In genomic region chr4:151099226-151099975, GRCh38 we compare ENCODE assay signal across 1 cellular context.
A peak's percentile ranks its signal among the peaks of the same experiment; 100 is the strongest.
TF ChIP-seq lines count a peak whose summit lies in the region.

RPS3A (plus strand) TSS chr4:151099628; CDS start chr4:151099653, 25 bp downstream.

TF ChIP-seq in GM12878, 131 proteins besides CTCF, POLR2A, EP300 and RAD21 (continued from another document and continues in another):
- TF ChIP-seq ETV6 (conservative IDR thresholded peaks at IDR 0.05 in 1 of 2, IDR thresholded peaks at IDR 0.05 in 1 of 2; ENCODE audit: borderline replicate concordance in 1 of 2, low read depth in 1 of 2) (peak in 1 of 2 experiments; percentile 65; a peak in 1 of 4 replicates), MEF2B (IDR thresholded peaks at IDR 0.05; ENCODE audit: partially characterized antibody, poor library complexity, severe bottlenecking) (peak; percentile 32), CHD2 (IDR thresholded peaks at IDR 0.05; ENCODE audit: borderline replicate concordance, low read depth, low read length) (peak; percentile 98), KDM1A (IDR thresholded peaks at IDR 0.05; ENCODE audit: borderline replicate concordance) (no peak), MYB (IDR thresholded peaks at IDR 0.05; ENCODE audit: borderline replicate concordance, low read depth, low read length) (no peak; the same call in 1 of the 2 replicates), POLR2AphosphoS5 (IDR thresholded peaks at IDR 0.05; ENCODE audit: low read length) (peak; percentile 100), CUX1 (IDR thresholded peaks at IDR 0.05; ENCODE audit: insufficient replicate concordance, low read depth, low read length) (peak; percentile 48), TBL1XR1 (IDR thresholded peaks at IDR 0.05; ENCODE audit: low read depth, low read length) (peak; percentile 94), ATF3 (IDR thresholded peaks at IDR 0.05; ENCODE audit: borderline replicate concordance, extremely low read depth, low read depth, low read length) (no peak), CBFB (IDR thresholded peaks at IDR 0.05; ENCODE audit: low read depth) (peak; percentile 99), RB1 (IDR thresholded peaks at IDR 0.05; ENCODE audit: borderline replicate concordance) (no peak; the same call in 1 of the 2 replicates), NFXL1 (IDR thresholded peaks at IDR 0.05; ENCODE audit: borderline replicate concordance) (no peak), TARDBP (IDR thresholded peaks at IDR 0.05; ENCODE audit: borderline replicate concordance) (peak; percentile 91), SKIL (IDR thresholded peaks at IDR 0.05; ENCODE audit: low read depth, poor library complexity, severe bottlenecking) (peak; percentile 95), CBX5 (IDR thresholded peaks at IDR 0.05; ENCODE audit: low read depth) (peak; percentile 93; the same call in 1 of the 2 replicates), ZNF24 (IDR thresholded peaks at IDR 0.05) (no peak; the same call in 1 of the 2 replicates), GABPA (IDR thresholded peaks at IDR 0.05; ENCODE audit: low read depth) (peak; percentile 93), BACH1 (IDR thresholded peaks at IDR 0.05; ENCODE audit: borderline replicate concordance) (peak; percentile 90), BHLHE40 (IDR thresholded peaks at IDR 0.05; ENCODE audit: borderline replicate concordance in 1 of 2, low read depth in 2 of 2, low read length in 1 of 2) (peak; percentile 77 to 85; a peak in 3 of 4 replicates), KAT2A (conservative IDR thresholded peaks at IDR 0.05; ENCODE audit: control insufficient read depth, low read depth, low read length) (peak; percentile 75), MEF2A (IDR thresholded peaks at IDR 0.05; ENCODE audit: insufficient read depth, low read depth, low read length) (0 out of 2 replicates have a peak, but pooled peaks have one; percentile 58), JUNB (IDR thresholded peaks at IDR 0.05) (0 out of 2 replicates have a peak, but pooled peaks have one; percentile 32), RAD51 (IDR thresholded peaks at IDR 0.05) (no peak), SPI1 (IDR thresholded peaks at IDR 0.05; ENCODE audit: borderline replicate concordance, insufficient read depth, low read depth, low read length) (peak; percentile 65), PRDM15 (CRISPR knock-in tag; IDR thresholded peaks at IDR 0.05) (no peak), IRF4 (IDR thresholded peaks at IDR 0.05; ENCODE audit: low read depth, low read length) (peak; percentile 80; the same call in 1 of the 2 replicates), TAF1 (IDR thresholded peaks at IDR 0.05; ENCODE audit: borderline replicate concordance, low read depth, low read length) (peak; percentile 99), HSF1 (IDR thresholded peaks at IDR 0.05; ENCODE audit: low read depth, low read length) (no peak), SIX5 (IDR thresholded peaks at IDR 0.05; ENCODE audit: low read depth, low read length, severe bottlenecking) (peak; percentile 54), BCLAF1 (IDR thresholded peaks at IDR 0.05) (no peak), ZBTB33 (IDR thresholded peaks at IDR 0.05) (0 out of 2 replicates have a peak, but pooled peaks have one; percentile 8), RELA (IDR thresholded peaks at IDR 0.05; ENCODE audit: borderline replicate concordance, partially characterized antibody) (peak; percentile 73), STAT3 (IDR thresholded peaks at IDR 0.05; ENCODE audit: low read depth, low read length) (no peak; the same call in 1 of the 2 replicates), ZNF217 (IDR thresholded peaks at IDR 0.05) (no peak), IKZF2 (IDR thresholded peaks at IDR 0.05) (peak; percentile 58 to 78), NR2F1 (conservative IDR thresholded peaks at IDR 0.05) (peak; percentile 95), SREBF2 (IDR thresholded peaks at IDR 0.05; ENCODE audit: low read length) (no peak), SIN3A (IDR thresholded peaks at IDR 0.05; ENCODE audit: low read depth, low read length) (no peak; the same call in 1 of the 2 replicates), CREB1 (IDR thresholded peaks at IDR 0.05; ENCODE audit: low read depth) (peak; percentile 94), RFX5 (IDR thresholded peaks at IDR 0.05; ENCODE audit: low read depth, low read length) (0 out of 2 replicates have a peak, but pooled peaks have one; percentile 31), RCOR1 (conservative IDR thresholded peaks at IDR 0.05; ENCODE audit: low read depth, low read length) (0 out of 2 replicates have a peak, but pooled peaks have one; percentile 84), HDGF (IDR thresholded peaks at IDR 0.05) (no peak; the same call in 1 of the 2 replicates), SMAD1 (IDR thresholded peaks at IDR 0.05; ENCODE audit: low read depth, partially characterized antibody) (peak; percentile 90), MAX (IDR thresholded peaks at IDR 0.05; ENCODE audit: low read depth, low read length) (no peak; the same call in none of the 2 replicates), SP1 (IDR thresholded peaks at IDR 0.05; ENCODE audit: low read depth, low read length) (peak; percentile 74), ZNF274 (IDR thresholded peaks at IDR 0.05; ENCODE audit: insufficient read depth, insufficient read length) (no peak), WRNIP1 (IDR thresholded peaks at IDR 0.05; ENCODE audit: borderline replicate concordance, low read depth, low read length) (no peak; the same call in 1 of the 2 replicates)
